ENCODE assay signal across 1 cellular context in the genomic region with DNA sequence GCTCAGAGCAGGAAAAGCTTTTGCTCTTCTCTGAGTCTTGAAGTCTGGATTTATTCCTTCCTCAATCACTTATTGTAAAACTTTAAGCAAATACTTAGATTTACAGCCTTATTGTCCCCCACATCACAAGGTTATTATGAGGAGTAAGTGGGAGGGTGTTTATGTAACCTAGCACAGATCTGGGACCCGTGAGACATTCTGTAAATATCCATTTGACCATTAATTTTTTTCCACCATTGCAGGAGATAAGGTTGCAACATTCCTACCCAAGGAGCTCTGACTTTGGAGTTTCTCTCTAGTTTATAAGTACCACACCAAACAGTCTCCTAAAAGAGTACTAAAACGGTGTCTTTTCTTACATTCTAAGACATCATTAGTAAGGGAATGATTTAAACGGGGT.
A peak's percentile ranks its signal among the peaks of the same experiment; 100 is the strongest.
TF ChIP-seq lines count a peak whose summit lies in the region.

No MANE protein-coding gene starts in this region.

TF ChIP-seq in HEK293, 187 proteins besides CTCF, POLR2A, EP300 and RAD21 (continued from another document):
- TF ChIP-seq, protein P1, sequence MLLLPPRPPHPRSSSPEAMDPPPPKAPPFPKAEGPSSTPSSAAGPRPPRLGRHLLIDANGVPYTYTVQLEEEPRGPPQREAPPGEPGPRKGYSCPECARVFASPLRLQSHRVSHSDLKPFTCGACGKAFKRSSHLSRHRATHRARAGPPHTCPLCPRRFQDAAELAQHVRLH (tag by site-specific recombination; IDR thresholded peaks at IDR 0.05), result no peak
- TF ChIP-seq ZNF174 (tag by site-specific recombination; IDR thresholded peaks at IDR 0.05) (no peak), ZNF138 (tag by site-specific recombination; IDR thresholded peaks at IDR 0.05; ENCODE audit: borderline replicate concordance) (no peak), ZNF549 (tag by site-specific recombination; IDR thresholded peaks at IDR 0.05) (no peak), ZNF473 (tag by site-specific recombination; IDR thresholded peaks at IDR 0.05) (no peak), ZNF561 (tag by site-specific recombination; IDR thresholded peaks at IDR 0.05; ENCODE audit: borderline replicate concordance) (no peak), SALL2 (tag by site-specific recombination; IDR thresholded peaks at IDR 0.05; ENCODE audit: borderline replicate concordance) (no peak), ZBTB48 (tag by site-specific recombination; IDR thresholded peaks at IDR 0.05) (no peak), GLIS1 (tag by site-specific recombination; IDR thresholded peaks at IDR 0.05) (peak; percentile 65), ZNF530 (tag by site-specific recombination; IDR thresholded peaks at IDR 0.05; ENCODE audit: low read depth) (no peak), TRIM28 (IDR thresholded peaks at IDR 0.05; ENCODE audit: borderline replicate concordance, low read length) (no peak), YY2 (tag by site-specific recombination; IDR thresholded peaks at IDR 0.05) (no peak)
- TF ChIP-seq, protein P2, sequence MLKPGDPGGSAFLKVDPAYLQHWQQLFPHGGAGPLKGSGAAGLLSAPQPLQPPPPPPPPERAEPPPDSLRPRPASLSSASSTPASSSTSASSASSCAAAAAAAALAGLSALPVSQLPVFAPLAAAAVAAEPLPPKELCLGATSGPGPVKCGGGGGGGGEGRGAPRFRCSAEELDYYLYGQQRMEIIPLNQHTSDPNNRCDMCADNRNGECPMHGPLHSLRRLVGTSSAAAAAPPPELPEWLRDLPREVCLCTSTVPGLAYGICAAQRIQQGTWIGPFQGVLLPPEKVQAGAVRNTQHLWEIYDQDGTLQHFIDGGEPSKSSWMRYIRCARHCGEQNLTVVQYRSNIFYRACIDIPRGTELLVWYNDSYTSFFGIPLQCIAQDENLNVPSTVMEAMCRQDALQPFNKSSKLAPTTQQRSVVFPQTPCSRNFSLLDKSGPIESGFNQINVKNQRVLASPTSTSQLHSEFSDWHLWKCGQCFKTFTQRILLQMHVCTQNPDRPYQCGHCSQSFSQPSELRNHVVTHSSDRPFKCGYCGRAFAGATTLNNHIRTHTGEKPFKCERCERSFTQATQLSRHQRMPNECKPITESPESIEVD (tag by site-specific recombination; IDR thresholded peaks at IDR 0.05), result peak; percentile 25; the same call in 1 of the 2 replicates
- TF ChIP-seq, protein P3, sequence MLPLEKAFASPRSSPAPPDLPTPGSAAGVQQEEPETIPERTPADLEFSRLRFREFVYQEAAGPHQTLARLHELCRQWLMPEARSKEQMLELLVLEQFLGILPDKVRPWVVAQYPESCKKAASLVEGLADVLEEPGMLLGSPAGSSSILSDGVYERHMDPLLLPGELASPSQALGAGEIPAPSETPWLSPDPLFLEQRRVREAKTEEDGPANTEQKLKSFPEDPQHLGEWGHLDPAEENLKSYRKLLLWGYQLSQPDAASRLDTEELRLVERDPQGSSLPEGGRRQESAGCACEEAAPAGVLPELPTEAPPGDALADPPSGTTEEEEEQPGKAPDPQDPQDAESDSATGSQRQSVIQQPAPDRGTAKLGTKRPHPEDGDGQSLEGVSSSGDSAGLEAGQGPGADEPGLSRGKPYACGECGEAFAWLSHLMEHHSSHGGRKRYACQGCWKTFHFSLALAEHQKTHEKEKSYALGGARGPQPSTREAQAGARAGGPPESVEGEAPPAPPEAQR (tag by site-specific recombination; IDR thresholded peaks at IDR 0.05), result no peak
